In the genomic region with DNA sequence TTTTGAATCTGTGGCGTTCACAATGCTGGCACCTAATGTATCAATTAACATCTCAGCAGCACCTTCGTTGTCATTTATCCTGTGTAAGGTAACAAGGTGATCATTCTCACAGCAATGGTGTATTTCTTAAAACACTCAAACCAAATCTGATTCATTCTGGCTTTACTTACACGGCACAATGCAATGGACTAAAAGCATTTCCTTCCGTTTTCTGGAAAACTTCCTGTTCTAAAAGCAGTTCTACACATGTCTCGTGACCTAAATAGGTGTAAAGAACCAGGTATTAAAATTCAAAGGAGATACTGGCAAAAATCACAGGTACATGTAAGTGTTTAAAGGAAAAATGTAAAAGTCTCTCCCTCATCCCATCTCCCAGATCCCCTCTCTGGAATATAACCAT, we compare ENCODE assay signal across 15 cellular contexts.
A peak's percentile ranks its signal among the peaks of the same experiment; 100 is the strongest.
DNase-seq lines count a peak whose midpoint lies in the region; ATAC-seq and TF ChIP-seq lines count a peak whose summit lies in the region.
"Had no signal": no experiment of that assay in that cellular context is flagged by ENCODE, and none has a peak within 500 bp of the region (broad histone marks: within the 10 kb centered on the region; RNA-seq: fewer than 3 reads in every experiment).

No MANE protein-coding gene starts in this region.

- peaks cover 3% of the 10 kb centered on the region for H3K4me1 Mint-ChIP-seq in activated CD8-positive, alpha-beta memory T cell treated with anti-CD3 and anti-CD28 coated beads, Interleukin-2, amount 10 ng/mL, durations not matched to agents 7 days and 5 days
- H3K4me1 Mint-ChIP-seq in T-helper 17 cell (no peaks in the 10 kb centered on the region), endothelial cell (ENCODE audit: unreplicated experiment) (peaks cover 6% of the 10 kb centered on the region)
- H3K4me1 Mint-ChIP-seq: CD8-positive, alpha-beta memory T cell had no signal

- H3K4me3 ChIP-seq in stomach: no peak overlapping the region
- H3K4me3 ChIP-seq: BLaER1 had no signal

- H3K36me3 ChIP-seq in stomach: peaks cover 10 to 78% (median 66%) of the 10 kb centered on the region in 4 donors

- intact Hi-C loops in stomach (cut with DNase I; ENCODE audit: low total_unique reads): no loop called here

- H3K9me3 ChIP-seq in T-helper 17 cell (ENCODE audit: control insufficient read depth, low read length, poor library complexity, severe bottlenecking) (no peaks in the 10 kb centered on the region), stomach (no peaks in the 10 kb centered on the region)
- H3K9me3 ChIP-seq: BLaER1, Caco-2 had no signal

- no peak overlapping the region for H3K27ac ChIP-seq in stomach
- H3K27ac ChIP-seq: BLaER1 had no signal

- H3K27me3 Mint-ChIP-seq in activated CD8-positive, alpha-beta memory T cell treated with anti-CD3 and anti-CD28 coated beads, Interleukin-2, amount 10 ng/mL, durations not matched to agents 7 days and 5 days: no peaks in the 10 kb centered on the region
- H3K27me3 Mint-ChIP-seq in T-helper 17 cell: no peaks in the 10 kb centered on the region
- no peaks in the 10 kb centered on the region for H3K27me3 Mint-ChIP-seq in endothelial cell (ENCODE audit: unreplicated experiment)
- H3K27me3 Mint-ChIP-seq: CD8-positive, alpha-beta memory T cell had no signal

- no peak for TF ChIP-seq EP300 in stomach (IDR thresholded peaks at IDR 0.05)

- no peak for TF ChIP-seq POLR2A in stomach (IDR thresholded peaks at IDR 0.05)

- TF ChIP-seq CTCF in endothelial cell (IDR thresholded peaks at IDR 0.05; ENCODE audit: unreplicated experiment) (no peak), stomach (IDR thresholded peaks at IDR 0.05) (no peak)

- 86 to 91% (median 91%) methylated on average over 5 of the region's 5 CpGs for WGBS in stomach, 5 donors

- H3K27ac Mint-ChIP-seq in activated CD8-positive, alpha-beta memory T cell treated with anti-CD3 and anti-CD28 coated beads, Interleukin-2, amount 10 ng/mL, durations not matched to agents 7 days and 5 days: peak overlapping the region; percentile 11
- H3K27ac Mint-ChIP-seq in T-helper 17 cell: no peak overlapping the region
- H3K27ac Mint-ChIP-seq in endothelial cell (ENCODE audit: unreplicated experiment): peak overlapping the region; percentile 49
- H3K27ac Mint-ChIP-seq: CD8-positive, alpha-beta memory T cell had no signal

- CTCF ChIA-PET in activated CD8-positive, alpha-beta memory T cell treated with anti-CD3 and anti-CD28 coated beads, Interleukin-2, amount 10 ng/mL, durations not matched to agents 7 days and 5 days (lab: Charles Lee): no interaction called here

- DNase-seq in activated CD8-positive, alpha-beta memory T cell treated with anti-CD3 and anti-CD28 coated beads, Interleukin-2, amount 10 ng/mL, durations not matched to agents 7 days and 5 days: no peak
- no peak for DNase-seq in activated CD8-positive, alpha-beta memory T cell treated with anti-CD3 and anti-CD28 coated beads, Interleukin-2, amount 50 U/mL, for 48 hours
- no peak for DNase-seq in T-helper 17 cell
- DNase-seq in endothelial cell (ENCODE audit: low spot score): no peak
- DNase-seq in activated CD4-positive, CD25-positive, alpha-beta regulatory T cell treated with anti-CD3 and anti-CD28 coated beads, Interleukin-2, amount 50 U/mL, for 72 hours: no peak
- DNase-seq in stomach: no peak
- DNase-seq in activated effector memory CD4-positive, alpha-beta T cell treated with Interleukin-2 at 50 U/mL for 16 hours: no peak
- DNase-seq: 8988T; AML-193; Caco-2; CD8-positive, alpha-beta memory T cell; DND-41; GDM1; GOT3 had no signal

- no peak for ATAC-seq in activated CD8-positive, alpha-beta memory T cell treated with anti-CD3 and anti-CD28 coated beads, Interleukin-2, amount 10 ng/mL, durations not matched to agents 7 days and 5 days
- no peak for ATAC-seq in T-helper 17 cell

- peaks cover 0 to 16% (median 9%) of the 10 kb centered on the region in 4 donors for H3K4me1 ChIP-seq in stomach
- H3K4me1 ChIP-seq: BLaER1, Caco-2 had no signal

- no peak overlapping the region for H3K4me3 Mint-ChIP-seq in activated CD8-positive, alpha-beta memory T cell treated with anti-CD3 and anti-CD28 coated beads, Interleukin-2, amount 10 ng/mL, durations not matched to agents 7 days and 5 days
- H3K4me3 Mint-ChIP-seq in T-helper 17 cell (peak overlapping the region; percentile 15), endothelial cell (ENCODE audit: unreplicated experiment) (no peak overlapping the region)
- H3K4me3 Mint-ChIP-seq: CD8-positive, alpha-beta memory T cell had no signal

- no peaks in the 10 kb centered on the region for H3K9me3 Mint-ChIP-seq in activated CD8-positive, alpha-beta memory T cell treated with anti-CD3 and anti-CD28 coated beads, Interleukin-2, amount 10 ng/mL, durations not matched to agents 7 days and 5 days (ENCODE audit: low read depth)
- H3K9me3 Mint-ChIP-seq in endothelial cell (ENCODE audit: unreplicated experiment): no peaks in the 10 kb centered on the region
- H3K9me3 Mint-ChIP-seq: CD8-positive, alpha-beta memory T cell had no signal

- H3K36me3 Mint-ChIP-seq in activated CD8-positive, alpha-beta memory T cell treated with anti-CD3 and anti-CD28 coated beads, Interleukin-2, amount 10 ng/mL, durations not matched to agents 7 days and 5 days: peaks cover 33% of the 10 kb centered on the region
- H3K36me3 Mint-ChIP-seq in T-helper 17 cell (ENCODE audit: low read depth) (peaks cover 2% of the 10 kb centered on the region), endothelial cell (ENCODE audit: low read depth, unreplicated experiment) (no peaks in the 10 kb centered on the region)

- no peaks in the 10 kb centered on the region for H3K27me3 ChIP-seq in stomach
- H3K27me3 ChIP-seq: BLaER1 had no signal
